In genomic region chr2:28391564-28392296, GRCh38 we compare ENCODE assay signal across 1 cellular context.
TF ChIP-seq lines count a peak whose summit lies in the region.

No MANE protein-coding gene starts in this region.

TF ChIP-seq in HepG2, 621 proteins besides CTCF, POLR2A, EP300 and RAD21 (continued from another document and continues in another):
- 0 out of 2 replicates have a peak, but pooled peaks have one; percentile 38 for TF ChIP-seq ZNF646 (CRISPR knock-in tag; IDR thresholded peaks at IDR 0.05)
- TF ChIP-seq ZIK1 (CRISPR knock-in tag; IDR thresholded peaks at IDR 0.05; ENCODE audit: borderline replicate concordance, low read depth), result no peak
- no peak for TF ChIP-seq HOXA5 (CRISPR knock-in tag; IDR thresholded peaks at IDR 0.05)
- no peak for TF ChIP-seq KDM5A (IDR thresholded peaks at IDR 0.05; ENCODE audit: borderline replicate concordance, low read length)
- peak; percentile 28 for TF ChIP-seq ARID4A (CRISPR knock-in tag; IDR thresholded peaks at IDR 0.05; ENCODE audit: borderline replicate concordance)
- TF ChIP-seq ZNF362 (CRISPR knock-in tag; IDR thresholded peaks at IDR 0.05; ENCODE audit: borderline replicate concordance), result peak; percentile 82
- TF ChIP-seq ZFYVE20 (CRISPR knock-in tag; IDR thresholded peaks at IDR 0.05; ENCODE audit: borderline replicate concordance, low read depth), result no peak
- TF ChIP-seq KLF13 (CRISPR knock-in tag; IDR thresholded peaks at IDR 0.05), result no peak
- no peak for TF ChIP-seq BATF2 (CRISPR knock-in tag; IDR thresholded peaks at IDR 0.05)
- no peak for TF ChIP-seq ZNF766 (CRISPR knock-in tag; IDR thresholded peaks at IDR 0.05; ENCODE audit: borderline replicate concordance)
- TF ChIP-seq DR1 (CRISPR knock-in tag; IDR thresholded peaks at IDR 0.05), result no peak
- TF ChIP-seq ZFP37 (CRISPR knock-in tag; IDR thresholded peaks at IDR 0.05; ENCODE audit: borderline replicate concordance), result 0 out of 2 replicates have a peak, but pooled peaks have one; percentile 65
- peak; percentile 30; the same call in 1 of the 2 replicates for TF ChIP-seq FOXA3 (CRISPR knock-in tag; IDR thresholded peaks at IDR 0.05)
- no peak for TF ChIP-seq KMT2A (CRISPR knock-in tag; IDR thresholded peaks at IDR 0.05)
- TF ChIP-seq RORA (CRISPR knock-in tag; IDR thresholded peaks at IDR 0.05), result no peak
- TF ChIP-seq ATAD3A (CRISPR knock-in tag; IDR thresholded peaks at IDR 0.05), result no peak
- no peak for TF ChIP-seq ZNF30 (CRISPR knock-in tag; IDR thresholded peaks at IDR 0.05)
- no peak for TF ChIP-seq ATF6 (CRISPR knock-in tag; conservative IDR thresholded peaks at IDR 0.05)
- no peak for TF ChIP-seq GATAD2A (CRISPR knock-in tag; IDR thresholded peaks at IDR 0.05)
- peak; percentile 57; the same call in 1 of the 2 replicates for TF ChIP-seq PAXIP1 (CRISPR knock-in tag; conservative IDR thresholded peaks at IDR 0.05)
- no peak for TF ChIP-seq ZFP1 (CRISPR knock-in tag; IDR thresholded peaks at IDR 0.05)
- peak; percentile 33; the same call in 1 of the 2 replicates for TF ChIP-seq ZBTB8A (CRISPR knock-in tag; IDR thresholded peaks at IDR 0.05; ENCODE audit: borderline replicate concordance, low read depth)
- TF ChIP-seq KAT8 (CRISPR knock-in tag; IDR thresholded peaks at IDR 0.05), result peak; percentile 15; the same call in 1 of the 2 replicates
- 0 out of 2 replicates have a peak, but pooled peaks have one; percentile 62 for TF ChIP-seq ZNF468 (CRISPR knock-in tag; IDR thresholded peaks at IDR 0.05)
- no peak for TF ChIP-seq GATA4 (IDR thresholded peaks at IDR 0.05; ENCODE audit: borderline replicate concordance, low read depth)
- TF ChIP-seq TBL1XR1 (IDR thresholded peaks at IDR 0.05; ENCODE audit: borderline replicate concordance, low read length, partially characterized antibody), result no peak
- TF ChIP-seq FOXC1 (CRISPR knock-in tag; IDR thresholded peaks at IDR 0.05; ENCODE audit: borderline replicate concordance), result peak; percentile 64; the same call in 1 of the 2 replicates
- no peak for TF ChIP-seq JUNB (CRISPR knock-in tag; IDR thresholded peaks at IDR 0.05; ENCODE audit: borderline replicate concordance)
- TF ChIP-seq KLF15 (CRISPR knock-in tag; IDR thresholded peaks at IDR 0.05; ENCODE audit: borderline replicate concordance), result no peak
- no peak for TF ChIP-seq SRF (IDR thresholded peaks at IDR 0.05; ENCODE audit: low read depth, low read length)
- TF ChIP-seq DNMT3B (CRISPR knock-in tag; conservative IDR thresholded peaks at IDR 0.05), result no peak
- TF ChIP-seq ETV5 (CRISPR knock-in tag; IDR thresholded peaks at IDR 0.05; ENCODE audit: borderline replicate concordance), result peak; percentile 36; the same call in 1 of the 2 replicates
- no peak for TF ChIP-seq ZNF17 (CRISPR knock-in tag; IDR thresholded peaks at IDR 0.05)
- no peak for TF ChIP-seq IRF1 (CRISPR knock-in tag; IDR thresholded peaks at IDR 0.05; ENCODE audit: low read depth)
- TF ChIP-seq ZBTB33 (CRISPR knock-in tag; IDR thresholded peaks at IDR 0.05), result no peak
- TF ChIP-seq HNF4G (IDR thresholded peaks at IDR 0.05; ENCODE audit: borderline replicate concordance, low read depth, low read length), result peak; percentile 56; the same call in 1 of the 2 replicates
- TF ChIP-seq HNF4G (CRISPR knock-in tag; IDR thresholded peaks at IDR 0.05; ENCODE audit: borderline replicate concordance, low read depth), result 0 out of 2 replicates have a peak, but pooled peaks have one; percentile 46
